In the genomic region with DNA sequence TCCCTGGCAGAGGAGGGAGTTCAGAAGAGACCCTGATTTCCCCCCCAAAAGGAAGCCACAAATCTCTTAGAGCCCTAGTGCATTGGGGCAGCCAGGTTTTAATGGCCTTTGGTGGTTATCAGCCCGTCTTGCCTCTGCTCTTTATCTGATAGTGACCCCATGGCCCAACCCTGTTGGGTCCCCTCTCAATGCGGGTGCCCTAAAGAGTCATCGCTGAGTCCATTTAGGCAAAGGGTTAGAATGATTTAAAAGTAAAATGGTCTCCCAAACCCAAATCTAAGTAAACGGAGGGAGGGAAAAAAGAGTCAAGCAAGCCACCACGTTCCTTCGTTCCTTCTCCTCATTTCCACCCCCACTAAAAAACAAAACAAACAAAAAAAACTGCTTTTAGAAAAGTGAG, we compare ENCODE assay signal across 9 cellular contexts.
DNase-seq lines count a peak whose midpoint lies in the region; ATAC-seq, FAIRE-seq and TF ChIP-seq lines count a peak whose summit lies in the region.
"Had no signal": no experiment of that assay in that cellular context is flagged by ENCODE, and none has a peak within 500 bp of the region (broad histone marks: within the 10 kb centered on the region; RNA-seq: fewer than 3 reads in every experiment).

No MANE protein-coding gene starts in this region.

- in situ Hi-C loops in GM23248 (cut with MboI): loop anchor here (10.0 to 25.0 kb wide), 5 partner anchors 327 to 1052 kb away; no protein-coding TSS in a partner anchor

- peaks cover 46% of the 10 kb centered on the region for H3K36me3 ChIP-seq in GM23248 (ENCODE audit: low read depth)
- peaks cover 0 to 4% of the 10 kb centered on the region in 2 experiments for H3K36me3 ChIP-seq in endothelial cell of umbilical vein (ENCODE audit: control insufficient read depth in 2 of 2, extremely low read depth in 1 of 2, insufficient read depth in 2 of 2, low read length in 2 of 2)
- peaks cover 5 to 46% of the 10 kb centered on the region in 2 donors for H3K36me3 ChIP-seq in psoas muscle (ENCODE audit: insufficient read depth in 1 of 2, low read depth in 1 of 2)
- H3K36me3 ChIP-seq: WERI-Rb-1 had no signal

- POLR2A ChIA-PET in endothelial cell of umbilical vein (lab: Charles Lee) (interaction anchor here (1.9 kb wide), 1 partner anchor 1047 kb away, joined by 12 read pairs; no protein-coding TSS in a partner anchor), GM10248 (lab: Yijun Ruan, JAX) (no interaction called here)

- H3K9me1 ChIP-seq in endothelial cell of umbilical vein (replicated peaks; ENCODE audit: control insufficient read depth, extremely low read depth, insufficient read depth, low read length): no peaks in the 10 kb centered on the region

- H3K4me1 ChIP-seq in GM23248 (ENCODE audit: insufficient read depth): peaks cover 30% of the 10 kb centered on the region
- H3K4me1 ChIP-seq in endothelial cell of umbilical vein (ENCODE audit: control insufficient read depth, extremely low read depth, insufficient read depth, low read length): peaks cover 52% of the 10 kb centered on the region
- H3K4me1 ChIP-seq in psoas muscle: peaks cover 7% of the 10 kb centered on the region

- H3K9ac ChIP-seq in GM23248 (peak overlapping the region; percentile 100), endothelial cell of umbilical vein (replicated peaks; ENCODE audit: extremely low read depth, insufficient read depth, low read length) (peak overlapping the region; percentile 94)

- DNase-seq in GM23248 (peak; percentile 45), endothelial cell of umbilical vein (ENCODE audit: low read depth, low spot score) (peak; percentile 48), psoas muscle (no peak), NCI-H82 (lab: John Stamatoyannopoulos, UW) (no peak), GM10248 (ENCODE audit: extremely low spot score) (no peak)
- DNase-seq: WERI-Rb-1 had no signal

- no peaks in the 10 kb centered on the region for H3K9me2 ChIP-seq in GM23248 (ENCODE audit: insufficient read depth)

- H3F3A ChIP-seq in GM23248 (ENCODE audit: insufficient read depth): peaks cover 64% of the 10 kb centered on the region

- ATAC-seq in psoas muscle: no peak
- no peak for ATAC-seq in HG02885 (IDR thresholded peaks at IDR 0.05; ENCODE audit: poor library complexity, unreplicated experiment)
- ATAC-seq in HG02981 (IDR thresholded peaks at IDR 0.05; ENCODE audit: unreplicated experiment): no peak

- no peaks in the 10 kb centered on the region for H3K9me3 ChIP-seq in GM23248 (ENCODE audit: low read depth)
- no peaks in the 10 kb centered on the region for H3K9me3 ChIP-seq in endothelial cell of umbilical vein (replicated peaks; ENCODE audit: control insufficient read depth, insufficient read depth, low read length)
- no peaks in the 10 kb centered on the region for H3K9me3 ChIP-seq in psoas muscle

- H3K27ac ChIP-seq in GM23248 (peak overlapping the region; percentile 99), endothelial cell of umbilical vein (ENCODE audit: insufficient read depth, low read depth, low read length) (peak overlapping the region; percentile 98), psoas muscle (no peak overlapping the region)
- H3K27ac ChIP-seq: WERI-Rb-1 had no signal

- H3K79me2 ChIP-seq in GM23248 (ENCODE audit: insufficient read depth): peaks cover 81% of the 10 kb centered on the region
- peaks cover 78% of the 10 kb centered on the region for H3K79me2 ChIP-seq in endothelial cell of umbilical vein (ENCODE audit: control insufficient read depth, insufficient read depth, low read length)

- H4K20me1 ChIP-seq in GM23248 (ENCODE audit: insufficient read depth) (no peaks in the 10 kb centered on the region), endothelial cell of umbilical vein (replicated peaks; ENCODE audit: control insufficient read depth, extremely low read depth, insufficient read depth, low read length) (no peaks in the 10 kb centered on the region)

- no peak overlapping the region for H2AFZ ChIP-seq in GM23248
- H2AFZ ChIP-seq in endothelial cell of umbilical vein (ENCODE audit: low read depth, low read length): no peak overlapping the region

- H3K4me3 ChIP-seq in GM23248 (peak overlapping the region; percentile 97), endothelial cell of umbilical vein (replicated peaks in 1 of 3; ENCODE audit: insufficient read depth in 1 of 3, low read depth in 1 of 3, low read length in 3 of 3) (peak overlapping the region; percentile 59 to 94 (median 90)), psoas muscle (peak overlapping the region; percentile 87)

- intact Hi-C loops in endothelial cell of umbilical vein (cut with micrococcal nuclease) (loop anchor here (5.0 to 10.0 kb wide), 2 partner anchors 268 to 760 kb away; partner anchors contain the start of gene RCAN1), psoas muscle (cut with DNase I) (loop anchor here (5.0 to 10.0 kb wide), 6 partner anchors 88 to 1050 kb away; no protein-coding TSS in a partner anchor)

- WGBS in GM23248 (ENCODE audit: low coverage in 1 of 2, low lambda C conversion rate in 2 of 2, missing lambda C conversion rate in 2 of 2), 2 experiments: 13 to 15% methylated on average over 6 of the region's 6 CpGs
- WGBS in psoas muscle, 3 donors: 69 to 79% (median 78%) methylated on average over 6 of the region's 6 CpGs

- H3K27me3 ChIP-seq in GM23248 (replicated peaks; ENCODE audit: insufficient read depth): no peaks in the 10 kb centered on the region
- H3K27me3 ChIP-seq in endothelial cell of umbilical vein (ENCODE audit: control insufficient read depth in 2 of 2, insufficient read depth in 2 of 2, low read length in 2 of 2): peaks cover 0 to under 1% of the 10 kb centered on the region in 2 experiments
- no peaks in the 10 kb centered on the region for H3K27me3 ChIP-seq in psoas muscle (ENCODE audit: insufficient read depth in 3 of 3, low read length in 2 of 3)

- dilution Hi-C loops in endothelial cell of umbilical vein (cut with MboI; ENCODE audit: extremely low pct_ligation_motif_present, low sequenced_read_pairs): no loop called here

- TF ChIP-seq POLR2A in endothelial cell of umbilical vein (IDR thresholded peaks at IDR 0.05; ENCODE audit: low read depth, low read length): no peak

- CTCF ChIA-PET in endothelial cell of umbilical vein (lab: Charles Lee) (interaction anchor here (0.7 to 14.7 kb wide), 10 partner anchors 27 to 1048 kb away, joined by 3 to 249 read pairs (median 6); no protein-coding TSS in a partner anchor), GM10248 (lab: Yijun Ruan, JAX) (interaction anchor here (1.0 to 1.7 kb wide), 4 partner anchors 9 to 57 kb away, joined by 3 to 5 read pairs (median 3); no protein-coding TSS in a partner anchor)

- no TSS peak for BruUV-seq in endothelial cell of umbilical vein (replicated peaks; lab: Mats Ljungman, UMichigan)

- TF ChIP-seq CTCF in endothelial cell of umbilical vein (IDR thresholded peaks at IDR 0.05; ENCODE audit: extremely low read depth in 1 of 2, insufficient read depth in 1 of 2, low read depth in 1 of 2, low read length in 2 of 2): no peak
- no peak for TF ChIP-seq CTCF in psoas muscle (IDR thresholded peaks at IDR 0.05)
- TF ChIP-seq CTCF in GM10248 (IDR thresholded peaks at IDR 0.05; ENCODE audit: control extremely low read depth, extremely low read depth, low read depth, missing control alignments): no peak

- peak overlapping the region; percentile 99 for H3K4me2 ChIP-seq in GM23248 (ENCODE audit: unreplicated experiment)
- peak overlapping the region; percentile 97 for H3K4me2 ChIP-seq in endothelial cell of umbilical vein (ENCODE audit: insufficient read depth, low read length)

- FAIRE-seq in endothelial cell of umbilical vein (lab: Jason Lieb, UNC): no peak

TF ChIP-seq in PFSK-1, 5 proteins besides CTCF, POLR2A, EP300 and RAD21 (continues in another document):
- peak; percentile 54; the same call in 1 of the 2 replicates for TF ChIP-seq SIN3A (IDR thresholded peaks at IDR 0.05; ENCODE audit: borderline replicate concordance, insufficient read depth, low read length)

TF ChIP-seq in endothelial cell of umbilical vein, 7 proteins besides CTCF, POLR2A, EP300 and RAD21:
- TF ChIP-seq GATA2 (IDR thresholded peaks at IDR 0.05; ENCODE audit: insufficient read depth, insufficient read length, low read depth, low read length) (peak; percentile 59), FOS (IDR thresholded peaks at IDR 0.05; ENCODE audit: borderline replicate concordance, insufficient read depth, low read length) (no peak)

Comparison
In these comparisons a context has a peak if more than half of its experiments do, and no peak if none do; other contexts are left out.
1. DNase-seq: peak in GM23248 (single experiment) and endothelial cell of umbilical vein (single experiment); none in psoas muscle (0 of 2), NCI-H82 (single experiment) and GM10248 (single experiment).
2. Peak in every context shown above with its lines, with median percentiles within 50 percentile points of each other: H3K4me3 ChIP-seq.